ENCODE assay signal across 8 cellular contexts in the genomic region with DNA sequence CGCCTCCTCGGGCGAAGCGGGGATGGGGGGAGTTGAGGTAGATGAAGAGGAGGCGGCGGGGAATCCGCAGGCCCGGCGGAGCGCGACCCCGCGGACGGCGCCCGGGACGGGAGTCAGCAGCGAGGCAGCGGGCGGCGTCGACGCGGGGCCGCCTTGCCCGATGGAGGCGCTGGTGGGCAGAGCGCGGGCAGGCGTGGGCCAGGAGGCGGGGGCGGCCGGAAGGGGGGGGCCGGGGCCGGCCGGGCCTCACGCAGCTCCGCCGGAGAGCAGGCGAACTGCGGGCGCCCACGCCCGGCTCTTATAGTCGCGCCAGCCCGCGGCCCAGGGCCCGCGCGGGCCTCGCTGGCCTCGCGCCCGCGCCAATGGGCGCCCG. TPM values are rescaled to one million over a fixed set of nuclear protein-coding genes. Genes with fewer than 3 reads are reported as not detected.
A peak's percentile ranks its signal among the peaks of the same experiment; 100 is the strongest.
DNase-seq lines count a peak whose midpoint lies in the region; ATAC-seq and TF ChIP-seq lines count a peak whose summit lies in the region.

A gene with protein sequence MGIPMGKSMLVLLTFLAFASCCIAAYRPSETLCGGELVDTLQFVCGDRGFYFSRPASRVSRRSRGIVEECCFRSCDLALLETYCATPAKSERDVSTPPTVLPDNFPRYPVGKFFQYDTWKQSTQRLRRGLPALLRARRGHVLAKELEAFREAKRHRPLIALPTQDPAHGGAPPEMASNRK (minus strand): TSS at position 272 of the 373 bp plus-strand sequence. CDS start 3,866 bp downstream, outside the sequence.

- peaks cover 65% of the 10 kb centered on the region for H3K27me3 Mint-ChIP-seq in CD4-positive, alpha-beta T cell

- no peaks in the 10 kb centered on the region for H3K36me3 Mint-ChIP-seq in CD4-positive, alpha-beta T cell (ENCODE audit: low read depth)

- ATAC-seq in CD4-positive, alpha-beta T cell (ENCODE audit: poor library complexity) = peak; percentile 24
- peak; percentile 34 for ATAC-seq in Panc1
- ATAC-seq in omental fat pad (ENCODE audit: low FRiP score) = no peak
- ATAC-seq in HG03378 (IDR thresholded peaks at IDR 0.05; ENCODE audit: unreplicated experiment) = no peak
- no peak for ATAC-seq in HG03571 (IDR thresholded peaks at IDR 0.05; ENCODE audit: unreplicated experiment)

- no peak for DNase-seq in CD4-positive, alpha-beta T cell
- DNase-seq in Panc1 (ENCODE audit: low read depth, low spot score) = no peak
- peak; percentile 57 for DNase-seq in fibroblast of villous mesenchyme (ENCODE audit: low read depth)
- no peak for DNase-seq in omental fat pad (ENCODE audit: low spot score)
- DNase-seq in cerebellar nuclear complex (lab: John Stamatoyannopoulos, UW) = no peak
- DNase-seq in SIG-M5 treated with dmso at 0.1 percent for 504 hours (lab: John Stamatoyannopoulos, UW; ENCODE audit: unreplicated experiment) = no peak

- H3K4me3 Mint-ChIP-seq in CD4-positive, alpha-beta T cell = peak within 1 kb of the TSS; percentile 77

- H3K27me3 ChIP-seq in CD4-positive, alpha-beta T cell (ENCODE audit: control insufficient read depth, insufficient read depth, low read length) = peaks cover 76% of the 10 kb centered on the region
- H3K27me3 ChIP-seq in Panc1 (ENCODE audit: control insufficient read depth, insufficient read depth, low read length) = peaks cover 34% of the 10 kb centered on the region

- peaks cover 3% of the 10 kb centered on the region; the same call in 1 of the 2 replicates for H3K36me3 ChIP-seq in Panc1 (ENCODE audit: control insufficient read depth, insufficient read depth, low read length)

- H3K4me3 ChIP-seq in Panc1 (ENCODE audit: low read depth in 2 of 2, low read length in 2 of 2) (peak within 1 kb of the TSS; percentile 21 to 50), fibroblast of villous mesenchyme (ENCODE audit: low read depth, low read length) (peak within 1 kb of the TSS; percentile 67)

- H3K4me1 Mint-ChIP-seq in CD4-positive, alpha-beta T cell (ENCODE audit: low read depth) = peaks cover 18% of the 10 kb centered on the region

- POLR2A ChIA-PET in CD4-positive, alpha-beta T cell (lab: Charles Lee) = no interaction called here
- POLR2A ChIA-PET in Panc1 (lab: Charles Lee) = interaction anchor here (0.7 kb wide), 1 partner anchor 596 kb away, joined by 3 read pairs; no protein-coding TSS in a partner anchor

- in situ Hi-C loops in Panc1 (cut with HindIII; ENCODE audit: low pct_unique_long_range_greater_than_20kb, low sequenced_read_pairs) = no loop called here

- no peaks in the 10 kb centered on the region for H3K9me3 Mint-ChIP-seq in CD4-positive, alpha-beta T cell

- TF ChIP-seq CTCF in CD4-positive, alpha-beta T cell (IDR thresholded peaks at IDR 0.05) = no peak
- no peak; the same call in 1 of the 2 replicates for TF ChIP-seq CTCF in Panc1 (IDR thresholded peaks at IDR 0.05)
- TF ChIP-seq CTCF in fibroblast of villous mesenchyme (IDR thresholded peaks at IDR 0.05; ENCODE audit: insufficient read depth, low read depth, low read length) = no peak
- no peak for TF ChIP-seq CTCF in omental fat pad (IDR thresholded peaks at IDR 0.05)

- H3K27ac Mint-ChIP-seq in CD4-positive, alpha-beta T cell = no peak within 1 kb of the TSS

- no peak within 1 kb of the TSS for H3K27ac ChIP-seq in CD4-positive, alpha-beta T cell (ENCODE audit: low read depth, low read length)
- no peak within 1 kb of the TSS for H3K27ac ChIP-seq in Panc1 (ENCODE audit: low read length)

- H3K9me3 ChIP-seq in CD4-positive, alpha-beta T cell (ENCODE audit: control insufficient read depth, low read length) = no peaks in the 10 kb centered on the region
- H3K9me3 ChIP-seq in Panc1 (ENCODE audit: control insufficient read depth, insufficient read depth, low read depth, low read length) = no peaks in the 10 kb centered on the region

- CTCF ChIA-PET in CD4-positive, alpha-beta T cell (lab: Charles Lee) = interaction anchor here (1.5 kb wide), 1 partner anchor 13 kb away, joined by 8 read pairs; no protein-coding TSS in a partner anchor
- CTCF ChIA-PET in Panc1 (lab: Charles Lee) = interaction anchor here (1.1 kb wide), 1 partner anchor 11 kb away, joined by 4 read pairs; no protein-coding TSS in a partner anchor

- intact Hi-C loops in CD4-positive, alpha-beta T cell (cut with DNase I, micrococcal nuclease) = no loop called here
- intact Hi-C loops in Panc1 (cut with micrococcal nuclease; ENCODE audit: unreplicated experiment) = no loop called here

- H3K4me1 ChIP-seq in Panc1 (ENCODE audit: control insufficient read depth, insufficient read depth, low read length) = peaks cover 11% of the 10 kb centered on the region

- no TSS peak for BruUV-seq in Panc1 (replicated peaks; lab: Mats Ljungman, UMichigan)

RNA-seq across cellular contexts. Expression of the gene that starts here (rescaled TPM):
- total RNA-seq in CD4-positive, alpha-beta T cell = not detected
- total RNA-seq in Panc1 (2021; ENCODE audit: unreplicated experiment) (14.5 TPM), fibroblast of villous mesenchyme (26.8 and 44.8 TPM in 2 replicates), omental fat pad (10 to 100 TPM; 44.6 to 69.4 (median 52.3) TPM)
- polyA plus RNA-seq in Panc1 (2012; ENCODE audit: insufficient read length) = 20.5 TPM

Comparison
In these comparisons a context has a peak if more than half of its experiments do, and no peak if none do; other contexts are left out.
1. RNA of the gene that starts here (total RNA-seq): 44.6 to 69.4 TPM in omental fat pad, 26.8 to 44.8 TPM in fibroblast of villous mesenchyme and 14.5 TPM in Panc1 (single experiment); not detected in CD4-positive, alpha-beta T cell; every median in the first group is over 10 times any median in the second.
2. Peak in ATAC-seq in CD4-positive, alpha-beta T cell; RNA of the gene not detected or under 1 TPM.